In the genomic region with DNA sequence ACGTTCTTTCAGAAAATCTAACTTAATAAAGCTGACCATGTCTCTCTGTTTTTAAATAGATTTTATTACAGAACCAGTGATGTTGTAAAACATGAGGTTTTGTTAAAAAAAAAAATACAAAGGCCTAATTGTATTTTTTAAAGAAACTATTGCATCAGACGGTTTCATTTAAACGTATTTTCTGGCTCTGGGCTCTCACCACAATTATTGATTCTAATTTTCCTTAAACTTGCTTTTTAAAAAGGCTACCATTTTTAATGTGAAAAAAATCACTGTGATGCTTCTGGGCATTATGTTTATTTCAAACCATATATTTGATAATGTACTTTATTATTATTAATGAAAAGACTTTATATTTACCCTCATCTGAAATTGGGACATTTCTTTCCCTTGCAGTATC, we compare ENCODE assay signal across 23 cellular contexts.
DNase-seq lines count a peak whose midpoint lies in the region; ATAC-seq, FAIRE-seq and TF ChIP-seq lines count a peak whose summit lies in the region.
"Had no signal": no experiment of that assay in that cellular context is flagged by ENCODE, and none has a peak within 500 bp of the region (broad histone marks: within the 10 kb centered on the region; RNA-seq: fewer than 3 reads in every experiment).

No MANE protein-coding gene starts in this region.

- no peak overlapping the region for H3K4me3 Mint-ChIP-seq in MCF 10A (ENCODE audit: unreplicated experiment)
- no peak overlapping the region for H3K4me3 Mint-ChIP-seq in GM23338
- H3K4me3 Mint-ChIP-seq: CD4-positive, CD25-positive, alpha-beta regulatory T cell had no signal

- H3K36me3 ChIP-seq in breast epithelium (no peaks in the 10 kb centered on the region), GM23338 (ENCODE audit: insufficient read depth) (no peaks in the 10 kb centered on the region)
- H3K36me3 ChIP-seq: BE2C, MG63 had no signal

- no peak overlapping the region for H3K4me3 ChIP-seq in breast epithelium
- H3K4me3 ChIP-seq in GM23338, result no peak overlapping the region
- H3K4me3 ChIP-seq: MG63 had no signal

- FAIRE-seq in colon (lab: Jason Lieb, UNC) (peak; percentile 28), islet of Langerhans (lab: Jason Lieb, UNC) (peak; percentile 21)
- FAIRE-seq: H1 had no signal

- POLR2A ChIA-PET in MCF 10A (lab: Yijun Ruan, JAX), result no interaction called here

- H3K4me2 ChIP-seq in GM23338, result no peak overlapping the region

- H3K27ac Mint-ChIP-seq in MCF 10A (ENCODE audit: low read depth, unreplicated experiment) (no peak overlapping the region), GM23338 (no peak overlapping the region)
- H3K27ac Mint-ChIP-seq: CD4-positive, CD25-positive, alpha-beta regulatory T cell had no signal

- no peaks in the 10 kb centered on the region for H4K20me1 ChIP-seq in GM23338 (replicated peaks; ENCODE audit: insufficient read depth)

- H3K27me3 ChIP-seq in breast epithelium (no peaks in the 10 kb centered on the region), GM23338 (ENCODE audit: insufficient read depth) (no peaks in the 10 kb centered on the region)
- H3K27me3 ChIP-seq: BE2C, MG63 had no signal

- TF ChIP-seq POLR2A in breast epithelium (IDR thresholded peaks at IDR 0.05), result no peak

- H3F3A ChIP-seq in GM23338 (replicated peaks; ENCODE audit: low read depth), result no peaks in the 10 kb centered on the region

- H3K9me3 Mint-ChIP-seq in MCF 10A (ENCODE audit: unreplicated experiment) (no peaks in the 10 kb centered on the region), GM23338 (no peaks in the 10 kb centered on the region)

- no peaks in the 10 kb centered on the region for H3K9me2 ChIP-seq in GM23338 (ENCODE audit: insufficient read depth)

- no peaks in the 10 kb centered on the region for H3K27me3 Mint-ChIP-seq in MCF 10A (ENCODE audit: insufficient read depth, unreplicated experiment)
- H3K27me3 Mint-ChIP-seq in GM23338 (ENCODE audit: insufficient read depth, low read depth, poor library complexity), result no peaks in the 10 kb centered on the region
- H3K27me3 Mint-ChIP-seq: CD4-positive, CD25-positive, alpha-beta regulatory T cell had no signal

- CTCF ChIA-PET in MCF 10A (lab: Yijun Ruan, JAX), result interaction anchor here (0.8 to 1.5 kb wide), 2 partner anchors 147 to 616 kb away, joined by 3 read pairs; no protein-coding TSS in a partner anchor

- H3K36me3 Mint-ChIP-seq in MCF 10A (ENCODE audit: insufficient read depth, unreplicated experiment), result no peaks in the 10 kb centered on the region
- H3K36me3 Mint-ChIP-seq in GM23338 (ENCODE audit: low read depth), result no peaks in the 10 kb centered on the region
- H3K36me3 Mint-ChIP-seq: CD4-positive, CD25-positive, alpha-beta regulatory T cell had no signal

- no peaks in the 10 kb centered on the region for H3K79me2 ChIP-seq in GM23338 (replicated peaks; ENCODE audit: insufficient read depth)

- no peak for ATAC-seq in GM23338
- no peak for ATAC-seq in GM21825 (IDR thresholded peaks at IDR 0.05; ENCODE audit: unreplicated experiment)

- no peak overlapping the region for H2AFZ ChIP-seq in GM23338

- H3K4me1 Mint-ChIP-seq in MCF 10A (ENCODE audit: insufficient read depth, unreplicated experiment) (peaks cover 38% of the 10 kb centered on the region), GM23338 (peaks cover 44% of the 10 kb centered on the region)

- peak overlapping the region; percentile 70 to 79 for H3K27ac ChIP-seq in breast epithelium
- H3K27ac ChIP-seq in GM23338 (ENCODE audit: low read depth), result no peak overlapping the region

- intact Hi-C loops in breast epithelium (cut with DNase I; ENCODE audit: low total_unique reads), result no loop called here
- intact Hi-C loops in MCF 10A (cut with micrococcal nuclease), result loop anchor here (10.0 kb wide), 1 partner anchor 278 kb away; no protein-coding TSS in a partner anchor

- H3K4me1 ChIP-seq in breast epithelium (peaks cover 0 to 5% of the 10 kb centered on the region in 2 donors), GM23338 (ENCODE audit: insufficient read depth) (peaks cover 46% of the 10 kb centered on the region)

- H3K9me3 ChIP-seq in breast epithelium, result no peaks in the 10 kb centered on the region
- H3K9me3 ChIP-seq: BE2C, Caco-2, MG63 had no signal

- TF ChIP-seq CTCF in breast epithelium (IDR thresholded peaks at IDR 0.05) (no peak), MCF 10A (IDR thresholded peaks at IDR 0.05; ENCODE audit: unreplicated experiment) (no peak), GM23338 (conservative IDR thresholded peaks at IDR 0.05; ENCODE audit: low read depth in 2 of 2) (no peak)

- BruUV-seq in MCF 10A (replicated peaks; lab: Mats Ljungman, UMichigan), result no TSS peak

- DNase-seq in breast epithelium (ENCODE audit: low spot score in 2 of 2), result no peak
- no peak for DNase-seq in MCF 10A (ENCODE audit: unreplicated experiment)
- DNase-seq in GM23338 (ENCODE audit: low spot score), result no peak
- no peak for DNase-seq in NCI-H345 (lab: John Stamatoyannopoulos, UW)
- DNase-seq in dermis blood vessel endothelial cell, result no peak
- DNase-seq: BE2C; Caco-2; CD4-positive, CD25-positive, alpha-beta regulatory T cell; DMS153; GF-D8; KG1; NCI-H1048; NCI-H1436 treated with DMSO at 0.1 percent for 48 hours; NCI-H2029; NCI-H524; NCI-H82; RPMI8226; SHP77 treated with DMSO at 0.1 percent for 48 hours had no signal

TF ChIP-seq in GM23338, 12 proteins besides CTCF, POLR2A, EP300 and RAD21 (continues in another document):
- no peak for TF ChIP-seq ZNF114 (CRISPR knock-in tag; IDR thresholded peaks at IDR 0.05)
- no peak for TF ChIP-seq EZH2phosphoT487 (IDR thresholded peaks at IDR 0.05; ENCODE audit: unreplicated experiment)
- TF ChIP-seq JUNB (IDR thresholded peaks at IDR 0.05; ENCODE audit: unreplicated experiment), result no peak
- TF ChIP-seq, protein P1, sequence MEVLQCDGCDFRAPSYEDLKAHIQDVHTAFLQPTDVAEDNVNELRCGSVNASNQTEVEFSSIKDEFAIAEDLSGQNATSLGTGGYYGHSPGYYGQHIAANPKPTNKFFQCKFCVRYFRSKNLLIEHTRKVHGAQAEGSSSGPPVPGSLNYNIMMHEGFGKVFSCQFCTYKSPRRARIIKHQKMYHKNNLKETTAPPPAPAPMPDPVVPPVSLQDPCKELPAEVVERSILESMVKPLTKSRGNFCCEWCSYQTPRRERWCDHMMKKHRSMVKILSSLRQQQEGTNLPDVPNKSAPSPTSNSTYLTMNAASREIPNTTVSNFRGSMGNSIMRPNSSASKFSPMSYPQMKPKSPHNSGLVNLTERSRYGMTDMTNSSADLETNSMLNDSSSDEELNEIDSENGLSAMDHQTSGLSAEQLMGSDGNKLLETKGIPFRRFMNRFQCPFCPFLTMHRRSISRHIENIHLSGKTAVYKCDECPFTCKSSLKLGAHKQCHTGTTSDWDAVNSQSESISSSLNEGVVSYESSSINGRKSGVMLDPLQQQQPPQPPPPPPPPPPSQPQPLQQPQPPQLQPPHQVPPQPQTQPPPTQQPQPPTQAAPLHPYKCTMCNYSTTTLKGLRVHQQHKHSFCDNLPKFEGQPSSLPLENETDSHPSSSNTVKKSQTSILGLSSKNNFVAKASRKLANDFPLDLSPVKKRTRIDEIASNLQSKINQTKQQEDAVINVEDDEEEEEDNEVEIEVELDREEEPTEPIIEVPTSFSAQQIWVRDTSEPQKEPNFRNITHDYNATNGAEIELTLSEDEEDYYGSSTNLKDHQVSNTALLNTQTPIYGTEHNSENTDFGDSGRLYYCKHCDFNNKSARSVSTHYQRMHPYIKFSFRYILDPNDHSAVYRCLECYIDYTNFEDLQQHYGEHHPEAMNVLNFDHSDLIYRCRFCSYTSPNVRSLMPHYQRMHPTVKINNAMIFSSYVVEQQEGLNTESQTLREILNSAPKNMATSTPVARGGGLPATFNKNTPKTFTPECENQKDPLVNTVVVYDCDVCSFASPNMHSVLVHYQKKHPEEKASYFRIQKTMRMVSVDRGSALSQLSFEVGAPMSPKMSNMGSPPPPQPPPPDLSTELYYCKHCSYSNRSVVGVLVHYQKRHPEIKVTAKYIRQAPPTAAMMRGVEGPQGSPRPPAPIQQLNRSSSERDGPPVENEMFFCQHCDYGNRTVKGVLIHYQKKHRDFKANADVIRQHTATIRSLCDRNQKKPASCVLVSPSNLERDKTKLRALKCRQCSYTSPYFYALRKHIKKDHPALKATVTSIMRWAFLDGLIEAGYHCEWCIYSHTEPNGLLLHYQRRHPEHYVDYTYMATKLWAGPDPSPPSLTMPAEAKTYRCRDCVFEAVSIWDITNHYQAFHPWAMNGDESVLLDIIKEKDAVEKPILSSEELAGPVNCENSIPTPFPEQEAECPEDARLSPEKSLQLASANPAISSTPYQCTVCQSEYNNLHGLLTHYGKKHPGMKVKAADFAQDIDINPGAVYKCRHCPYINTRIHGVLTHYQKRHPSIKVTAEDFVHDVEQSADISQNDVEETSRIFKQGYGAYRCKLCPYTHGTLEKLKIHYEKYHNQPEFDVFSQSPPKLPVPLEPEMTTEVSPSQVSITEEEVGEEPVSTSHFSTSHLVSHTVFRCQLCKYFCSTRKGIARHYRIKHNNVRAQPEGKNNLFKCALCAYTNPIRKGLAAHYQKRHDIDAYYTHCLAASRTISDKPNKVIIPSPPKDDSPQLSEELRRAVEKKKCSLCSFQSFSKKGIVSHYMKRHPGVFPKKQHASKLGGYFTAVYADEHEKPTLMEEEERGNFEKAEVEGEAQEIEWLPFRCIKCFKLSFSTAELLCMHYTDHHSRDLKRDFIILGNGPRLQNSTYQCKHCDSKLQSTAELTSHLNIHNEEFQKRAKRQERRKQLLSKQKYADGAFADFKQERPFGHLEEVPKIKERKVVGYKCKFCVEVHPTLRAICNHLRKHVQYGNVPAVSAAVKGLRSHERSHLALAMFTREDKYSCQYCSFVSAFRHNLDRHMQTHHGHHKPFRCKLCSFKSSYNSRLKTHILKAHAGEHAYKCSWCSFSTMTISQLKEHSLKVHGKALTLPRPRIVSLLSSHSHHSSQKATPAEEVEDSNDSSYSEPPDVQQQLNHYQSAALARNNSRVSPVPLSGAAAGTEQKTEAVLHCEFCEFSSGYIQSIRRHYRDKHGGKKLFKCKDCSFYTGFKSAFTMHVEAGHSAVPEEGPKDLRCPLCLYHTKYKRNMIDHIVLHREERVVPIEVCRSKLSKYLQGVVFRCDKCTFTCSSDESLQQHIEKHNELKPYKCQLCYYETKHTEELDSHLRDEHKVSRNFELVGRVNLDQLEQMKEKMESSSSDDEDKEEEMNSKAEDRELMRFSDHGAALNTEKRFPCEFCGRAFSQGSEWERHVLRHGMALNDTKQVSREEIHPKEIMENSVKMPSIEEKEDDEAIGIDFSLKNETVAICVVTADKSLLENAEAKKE (CRISPR knock-in tag; IDR thresholded peaks at IDR 0.05), result no peak
- no peak for TF ChIP-seq NANOG (IDR thresholded peaks at IDR 0.05; ENCODE audit: borderline replicate concordance)
- TF ChIP-seq ZNF331 (CRISPR knock-in tag; IDR thresholded peaks at IDR 0.05; ENCODE audit: low read depth), result no peak
- TF ChIP-seq EZH2 (IDR thresholded peaks at IDR 0.05; ENCODE audit: low read depth, unreplicated experiment), result no peak
- no peak for TF ChIP-seq POLR2AphosphoS5 (IDR thresholded peaks at IDR 0.05; ENCODE audit: low read depth)
- TF ChIP-seq CREB1 (CRISPR knock-in tag; IDR thresholded peaks at IDR 0.05; ENCODE audit: low read depth), result no peak
